ENCODE assay signal across 21 cellular contexts in the genomic region with DNA sequence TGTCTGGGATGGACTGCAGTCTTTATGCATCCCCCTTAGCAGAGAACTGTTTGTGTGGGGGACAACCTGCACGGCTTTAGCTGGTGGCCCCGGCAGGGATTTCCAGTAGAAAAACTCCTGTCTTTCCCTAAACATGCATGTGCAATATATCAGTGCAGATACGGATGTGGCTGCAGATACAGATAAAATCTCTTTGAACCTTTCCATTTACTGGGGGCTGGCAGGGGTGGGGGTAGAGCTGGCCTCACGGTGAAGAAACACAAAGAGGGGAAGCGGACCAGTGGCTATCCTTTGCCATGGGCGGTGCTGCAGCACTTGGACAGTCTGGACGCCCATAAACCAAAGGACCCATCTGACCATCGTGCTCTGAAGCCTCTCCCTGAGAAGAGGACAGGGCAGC.
"Had no signal": no experiment of that assay in that cellular context is flagged by ENCODE, and none has a peak within 500 bp of the region (broad histone marks: within the 10 kb centered on the region; RNA-seq: fewer than 3 reads in every experiment).

No MANE protein-coding gene starts in this region.

- H3K4me3 Mint-ChIP-seq: activated CD8-positive, alpha-beta T cell treated with anti-CD3 and anti-CD28 coated beads, Interleukin-2, amount 10 ng/mL, durations not matched to agents 7 days and 5 days; central memory CD8-positive, alpha-beta T cell; memory B cell; nephron progenitor cell had no signal

- H3K27ac Mint-ChIP-seq: activated naive CD4-positive, alpha-beta T cell treated with anti-CD3 and anti-CD28 coated beads, Interleukin-2, amount 50 U/mL, for 72 hours; memory B cell had no signal

- H3K9me3 Mint-ChIP-seq: activated naive CD4-positive, alpha-beta T cell treated with anti-CD3 and anti-CD28 coated beads, Interleukin-2, amount 50 U/mL, for 72 hours; central memory CD8-positive, alpha-beta T cell; memory B cell; nephron progenitor cell had no signal

- H3K9me3 ChIP-seq: heart left ventricle, ovary, prostate gland, tibial nerve had no signal

- H3K36me3 Mint-ChIP-seq: activated naive CD4-positive, alpha-beta T cell treated with anti-CD3 and anti-CD28 coated beads, Interleukin-2, amount 50 U/mL, for 72 hours had no signal

- FAIRE-seq: endometrium, islet of Langerhans, TTC549 had no signal

- H3K27ac ChIP-seq: brain microvascular endothelial cell, ovary had no signal

- DNase-seq: activated CD4-positive, alpha-beta T cell treated with anti-CD3 and anti-CD28 coated beads for 1 hour; activated CD4-positive, alpha-beta T cell treated with anti-CD3 and anti-CD28 coated beads, Interleukin-2, amount 50 U/mL, for 1 hour; aorta; cortex of kidney; effector CD4-positive, alpha-beta T cell; left cardiac atrium; nephron progenitor cell; stimulated activated CD4-positive, alpha-beta T cell treated with anti-CD3 and anti-CD28 coated beads, Interleukin-12 subunit alpha, Interleukin-12 subunit beta, amount 100 ng/mL, for 4 hours; stimulated activated CD4-positive, alpha-beta T cell treated with anti-CD3 and anti-CD28 coated beads, Interleukin-4, amount 100 ng/mL, for 4 hours had no signal

- H3K36me3 ChIP-seq: brain microvascular endothelial cell, heart left ventricle, ovary, prostate gland, tibial nerve had no signal

- H3K27me3 ChIP-seq: brain microvascular endothelial cell, heart left ventricle, ovary, tibial nerve had no signal

- H3K4me3 ChIP-seq: heart left ventricle, ovary, prostate gland, tibial nerve had no signal
